Comparison of ENCODE assay signal across 21 cellular contexts in genomic region chrX:537156-537555, GRCh38.
DNase-seq lines count a peak whose midpoint lies in the region; ATAC-seq, FAIRE-seq and TF ChIP-seq lines count a peak whose summit lies in the region.
"Had no signal": no experiment of that assay in that cellular context is flagged by ENCODE, and none has a peak within 500 bp of the region (broad histone marks: within the 10 kb centered on the region; RNA-seq: fewer than 3 reads in every experiment).

No MANE protein-coding gene starts in this region.

- H3K9ac ChIP-seq in H1 (replicated peaks in 1 of 4; ENCODE audit: extremely low read depth in 1 of 4, low read depth in 3 of 4, low read length in 3 of 4) (no peak overlapping the region), neuronal stem cell (ENCODE audit: low read depth, low read length, poor library complexity) (no peak overlapping the region)
- H3K9ac ChIP-seq: BLaER1 had no signal

- H3K27me3 Mint-ChIP-seq in GM23338 (ENCODE audit: insufficient read depth, low read depth, poor library complexity): peaks cover 10% of the 10 kb centered on the region
- H3K27me3 Mint-ChIP-seq: B cell; CD4-positive, CD25-positive, alpha-beta regulatory T cell had no signal

- peak overlapping the region; percentile 79 for H2BK120ac ChIP-seq in H1 (replicated peaks; ENCODE audit: low read depth, low read length)
- H2BK120ac ChIP-seq in neuronal stem cell (ENCODE audit: low read depth, low read length): no peak overlapping the region

- H3K18ac ChIP-seq in H1 (ENCODE audit: extremely low read depth, low read length) (no peak overlapping the region; the same call in 1 of the 2 replicates), neuronal stem cell (ENCODE audit: low read length) (no peak overlapping the region)

- no peak overlapping the region for H3K56ac ChIP-seq in H1 (replicated peaks; ENCODE audit: insufficient read length, low read depth, low read length)

- ATAC-seq in GM23338 (no peak), GM19397 (IDR thresholded peaks at IDR 0.05; ENCODE audit: unreplicated experiment) (no peak)
- ATAC-seq: CD8-positive, alpha-beta T cell; GM12878; HCT116 had no signal

- H3K27me3 ChIP-seq in GM23338 (ENCODE audit: insufficient read depth): no peaks in the 10 kb centered on the region
- H3K27me3 ChIP-seq in H1 (replicated peaks in 1 of 4; ENCODE audit: control insufficient read depth in 3 of 4, extremely low read depth in 1 of 4, insufficient read depth in 3 of 4, low read length in 3 of 4): no peaks in the 10 kb centered on the region
- no peaks in the 10 kb centered on the region for H3K27me3 ChIP-seq in neuronal stem cell (ENCODE audit: control insufficient read depth in 3 of 3, insufficient read depth in 3 of 3, low read depth in 1 of 3, low read length in 3 of 3)
- H3K27me3 ChIP-seq in prostate gland (replicated peaks; ENCODE audit: insufficient read depth): no peaks in the 10 kb centered on the region
- H3K27me3 ChIP-seq: BLaER1 had no signal

- no peak for TF ChIP-seq EP300 in H1 (IDR thresholded peaks at IDR 0.05; ENCODE audit: borderline replicate concordance in 1 of 2, low read depth in 2 of 2, low read length in 2 of 2)

- TF ChIP-seq CTCF in GM23338 (conservative IDR thresholded peaks at IDR 0.05; ENCODE audit: low read depth in 2 of 2): no peak
- TF ChIP-seq CTCF in H1 (IDR thresholded peaks at IDR 0.05; ENCODE audit: control extremely low read depth in 1 of 3, insufficient read depth in 1 of 3, low read depth in 1 of 3, low read length in 3 of 3): no peak
- TF ChIP-seq CTCF in prostate gland (IDR thresholded peaks at IDR 0.05): no peak

- H3K9me3 Mint-ChIP-seq in GM23338: peaks cover 75% of the 10 kb centered on the region

- POLR2A ChIA-PET in H1 (lab: Charles Lee; ENCODE audit: partially characterized antibody): no interaction called here

- H4K20me1 ChIP-seq in GM23338 (replicated peaks; ENCODE audit: insufficient read depth) (no peaks in the 10 kb centered on the region), H1 (replicated peaks in 1 of 2; ENCODE audit: control insufficient read depth in 1 of 2, insufficient read depth in 2 of 2, low read length in 2 of 2) (no peaks in the 10 kb centered on the region)
- H4K20me1 ChIP-seq: BLaER1 had no signal

- no peak for TF ChIP-seq RAD21 in H1 (IDR thresholded peaks at IDR 0.05 in 1 of 2, conservative IDR thresholded peaks at IDR 0.05 in 1 of 2; ENCODE audit: low read depth in 2 of 2, low read length in 2 of 2)

- H2AK5ac ChIP-seq in H1 (ENCODE audit: low read depth, low read length) (no peak overlapping the region), neuronal stem cell (ENCODE audit: low read depth, low read length) (no peak overlapping the region)

- 91% methylated on average over 18 of the region's 18 CpGs; no CpG with 5 or more reads in 1 of the 2 experiments for WGBS in H1 (ENCODE audit: extremely low coverage in 1 of 2, insufficient coverage in 1 of 2, insufficient read length in 1 of 2, insufficient replicate concordance in 2 of 2, low coverage in 1 of 2, low lambda C conversion rate in 2 of 2, missing lambda C conversion rate in 1 of 2), 2 experiments
- WGBS in neuronal stem cell (ENCODE audit: extremely low coverage in 2 of 2, insufficient read length in 2 of 2, insufficient replicate concordance in 1 of 2), 2 donors: no CpG with 5 or more reads among the region's 18 CpGs
- 89% methylated on average over 18 of the region's 18 CpGs for WGBS in prostate gland

- H3K23ac ChIP-seq in H1 (ENCODE audit: insufficient read length) (no peak overlapping the region), neuronal stem cell (ENCODE audit: low read depth, low read length, poor library complexity) (no peak overlapping the region)

- no peak for TF ChIP-seq POLR2A in H1 (IDR thresholded peaks at IDR 0.05; ENCODE audit: control extremely low read depth in 1 of 2, low read depth in 2 of 2, low read length in 2 of 2)
- TF ChIP-seq POLR2A in prostate gland (IDR thresholded peaks at IDR 0.05): no peak

- FAIRE-seq in H1 (lab: Jason Lieb, UNC): no peak
- FAIRE-seq: A204.1, G401.6, GM12878, GM18507 had no signal

- H2BK12ac ChIP-seq in H1 (ENCODE audit: low read depth, low read length) (0 out of 2 replicates have a peak overlapping the region, but pooled peaks have one; percentile 63), neuronal stem cell (ENCODE audit: low read length) (no peak overlapping the region)

- H3K36me3 ChIP-seq in GM23338 (ENCODE audit: insufficient read depth) (no peaks in the 10 kb centered on the region), H1 (ENCODE audit: control insufficient read depth in 2 of 4, insufficient read depth in 4 of 4, low read length in 3 of 4) (no peaks in the 10 kb centered on the region), neuronal stem cell (replicated peaks in 1 of 2; ENCODE audit: control insufficient read depth in 2 of 2, insufficient read depth in 2 of 2, low read length in 2 of 2) (no peaks in the 10 kb centered on the region), prostate gland (no peaks in the 10 kb centered on the region)
- H3K36me3 ChIP-seq: BLaER1 had no signal

- H4K91ac ChIP-seq in H1 (replicated peaks; ENCODE audit: insufficient read length, low read length): no peak overlapping the region
- H4K91ac ChIP-seq in neuronal stem cell (ENCODE audit: low read depth, low read length, poor library complexity): no peak overlapping the region

- no peak overlapping the region for H3K4me3 ChIP-seq in GM23338
- H3K4me3 ChIP-seq in H1 (ENCODE audit: extremely low read depth in 1 of 4, insufficient read depth in 2 of 4, low read depth in 3 of 4, low read length in 4 of 4): no peak overlapping the region
- no peak overlapping the region for H3K4me3 ChIP-seq in neuronal stem cell (ENCODE audit: low read length in 2 of 2)
- H3K4me3 ChIP-seq in prostate gland: no peak overlapping the region
- H3K4me3 ChIP-seq: BLaER1, GM12878 had no signal

- no peaks in the 10 kb centered on the region for H3F3A ChIP-seq in GM23338 (replicated peaks; ENCODE audit: low read depth)

- H3K9me3 ChIP-seq in H1 (ENCODE audit: insufficient read depth in 2 of 2, low read depth in 1 of 2, low read length in 1 of 2) (no peaks in the 10 kb centered on the region), neuronal stem cell (replicated peaks in 1 of 2; ENCODE audit: control insufficient read depth in 2 of 2, insufficient read depth in 1 of 2, low read depth in 1 of 2, low read length in 2 of 2) (no peaks in the 10 kb centered on the region), prostate gland (no peaks in the 10 kb centered on the region)
- H3K9me3 ChIP-seq: BLaER1, Caco-2 had no signal

- 0 out of 2 replicates have a peak, but pooled peaks cover 3% of the 10 kb centered on the region for H3K9me2 ChIP-seq in GM23338 (ENCODE audit: insufficient read depth)

- H2AFZ ChIP-seq in GM23338 (peak overlapping the region; percentile 14; the same call in 1 of the 2 replicates), H1 (ENCODE audit: low read length) (no peak overlapping the region), neuronal stem cell (ENCODE audit: low read length) (no peak overlapping the region)

- H3K79me1 ChIP-seq in H1 (ENCODE audit: low read depth, low read length) (no peaks in the 10 kb centered on the region), neuronal stem cell (ENCODE audit: low read depth, low read length) (no peaks in the 10 kb centered on the region)

- CTCF ChIA-PET in H1 (lab: Charles Lee; ENCODE audit: partially characterized antibody): no interaction called here

- no peak overlapping the region for H3K4ac ChIP-seq in H1 (replicated peaks; ENCODE audit: insufficient read length, low read depth, low read length)
- H3K4ac ChIP-seq in neuronal stem cell (ENCODE audit: low read length): no peak overlapping the region

- no peaks in the 10 kb centered on the region for H3K79me2 ChIP-seq in GM23338 (replicated peaks; ENCODE audit: insufficient read depth)
- H3K79me2 ChIP-seq in H1 (ENCODE audit: control insufficient read depth in 1 of 2, insufficient read depth in 2 of 2, low read length in 2 of 2): no peaks in the 10 kb centered on the region

- H3K4me3 Mint-ChIP-seq in GM23338: no peak overlapping the region
- H3K4me3 Mint-ChIP-seq: B cell; CD4-positive, CD25-positive, alpha-beta regulatory T cell; CD8-positive, alpha-beta T cell; H9 had no signal

- H2BK15ac ChIP-seq in H1 (ENCODE audit: low read length) (0 out of 2 replicates have a peak overlapping the region, but pooled peaks have one; percentile 40), neuronal stem cell (ENCODE audit: low read length) (no peak overlapping the region)

- H2BK5ac ChIP-seq in H1 (ENCODE audit: low read depth, low read length): no peak overlapping the region
- no peak overlapping the region for H2BK5ac ChIP-seq in neuronal stem cell (ENCODE audit: low read length)

- no peak overlapping the region for H2BK20ac ChIP-seq in H1 (ENCODE audit: low read length)

- no peak overlapping the region for H3K4me2 ChIP-seq in GM23338
- no peak overlapping the region for H3K4me2 ChIP-seq in H1 (ENCODE audit: insufficient read depth in 1 of 2, low read depth in 2 of 2, low read length in 2 of 2)
- H3K4me2 ChIP-seq in neuronal stem cell (ENCODE audit: insufficient read depth, low read length, poor library complexity, severe bottlenecking): no peak overlapping the region
- H3K4me2 ChIP-seq: BLaER1 had no signal

- intact Hi-C loops in prostate gland (cut with DNase I): no loop called here

- no peak overlapping the region for H4K5ac ChIP-seq in H1 (ENCODE audit: insufficient read length, low read depth, low read length)

- H4K8ac ChIP-seq in H1 (ENCODE audit: extremely low read depth, insufficient read depth, low read length) (no peak overlapping the region), neuronal stem cell (ENCODE audit: low read depth, low read length) (no peak overlapping the region)

- H3K4me1 Mint-ChIP-seq in GM23338: no peaks in the 10 kb centered on the region
- H3K4me1 Mint-ChIP-seq: B cell; CD4-positive, CD25-positive, alpha-beta regulatory T cell had no signal

- no peaks in the 10 kb centered on the region for H3K23me2 ChIP-seq in H1 (ENCODE audit: low read depth, low read length)

- DNase-seq in GM23338 (ENCODE audit: low spot score) (no peak), H1 (ENCODE audit: low read depth in 1 of 2, low spot score in 2 of 2) (no peak), neuronal stem cell (ENCODE audit: low spot score) (no peak), prostate gland (ENCODE audit: low spot score) (no peak), NCI-H1417 (lab: John Stamatoyannopoulos, UW) (no peak)
- DNase-seq: Caco-2; CD4-positive, CD25-positive, alpha-beta regulatory T cell; CD8-positive, alpha-beta T cell; DMS153; DND-41; H9 had no signal

- H3K27ac Mint-ChIP-seq in GM23338: no peak overlapping the region
- H3K27ac Mint-ChIP-seq: B cell; CD4-positive, CD25-positive, alpha-beta regulatory T cell; CD8-positive, alpha-beta T cell had no signal

- H3K4me1 ChIP-seq in GM23338 (ENCODE audit: insufficient read depth) (no peaks in the 10 kb centered on the region; the same call in 1 of the 2 replicates), H1 (replicated peaks in 1 of 4; ENCODE audit: control insufficient read depth in 3 of 4, insufficient read depth in 4 of 4, low read length in 3 of 4) (no peaks in the 10 kb centered on the region), neuronal stem cell (ENCODE audit: control insufficient read depth in 2 of 2, insufficient read depth in 1 of 2, low read depth in 1 of 2, low read length in 2 of 2) (no peaks in the 10 kb centered on the region), prostate gland (replicated peaks) (no peaks in the 10 kb centered on the region)
- H3K4me1 ChIP-seq: Caco-2 had no signal

- no peak overlapping the region for H3K14ac ChIP-seq in H1 (ENCODE audit: insufficient read length)
- H3K14ac ChIP-seq in neuronal stem cell (ENCODE audit: low read length): peak overlapping the region; percentile 75

- H3K27ac ChIP-seq in GM23338 (ENCODE audit: low read depth) (no peak overlapping the region), H1 (ENCODE audit: low read depth, low read length) (no peak overlapping the region), neuronal stem cell (replicated peaks; ENCODE audit: low read length) (no peak overlapping the region), prostate gland (no peak overlapping the region)
- H3K27ac ChIP-seq: 22Rv1, BLaER1, C4-2B had no signal

- H3K36me3 Mint-ChIP-seq in GM23338 (ENCODE audit: low read depth): peaks cover 34% of the 10 kb centered on the region
- H3K36me3 Mint-ChIP-seq: CD4-positive, CD25-positive, alpha-beta regulatory T cell; CD8-positive, alpha-beta T cell had no signal
